Comparison of ENCODE assay signal across 8 cellular contexts in the genomic region with DNA sequence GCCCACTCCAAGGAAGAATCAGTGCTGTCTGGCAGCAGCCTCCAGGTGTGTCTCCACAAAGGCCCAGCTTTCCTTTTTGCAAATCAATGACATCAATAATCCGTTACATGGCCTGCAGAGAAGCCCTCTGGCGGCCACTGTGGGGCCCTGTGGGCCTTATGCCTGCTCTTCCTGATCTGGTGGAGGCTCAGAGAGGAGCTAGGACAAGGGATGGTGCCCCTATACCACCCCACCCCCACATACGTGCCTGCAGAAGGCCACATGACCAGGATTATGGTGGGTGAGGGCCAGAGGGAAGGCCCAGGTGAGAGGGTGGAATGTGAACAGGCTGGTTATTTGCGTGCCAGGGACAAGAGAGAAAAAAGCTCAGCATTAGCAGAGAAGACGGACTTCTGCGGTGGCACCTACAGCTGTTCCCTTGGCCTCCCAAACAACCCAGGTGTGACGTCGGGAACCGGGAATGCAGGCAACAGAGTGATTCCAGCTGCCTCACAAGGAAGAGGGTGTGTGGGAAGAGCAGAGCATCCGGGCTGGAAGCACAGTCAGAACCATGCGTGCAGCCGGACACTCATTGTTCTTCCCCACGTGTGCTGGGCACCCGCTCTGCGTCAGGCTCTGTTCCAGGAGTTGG. TPM values are rescaled to one million over a fixed set of nuclear protein-coding genes. Genes with fewer than 3 reads are reported as not detected.
DNase-seq lines count a peak whose midpoint lies in the region; ATAC-seq and TF ChIP-seq lines count a peak whose summit lies in the region.

No MANE protein-coding gene starts in this region.

- ATAC-seq in GM21423 (IDR thresholded peaks at IDR 0.05; ENCODE audit: unreplicated experiment) (no peak), GM21576 (IDR thresholded peaks at IDR 0.05; ENCODE audit: unreplicated experiment) (no peak)

- TF ChIP-seq CTCF in endothelial cell (IDR thresholded peaks at IDR 0.05; ENCODE audit: unreplicated experiment) (no peak), progenitor cell of endocrine pancreas (IDR thresholded peaks at IDR 0.05; ENCODE audit: unreplicated experiment) (peak; percentile 84)

- DNase-seq in NCI-H1417 (lab: John Stamatoyannopoulos, UW) (peak in 2 of 3 experiments; percentile 12 to 24), NCI-H1417 treated with DMSO at 0.1 percent for 48 hours (lab: John Stamatoyannopoulos, UW) (no peak), NCI-H69 (lab: John Stamatoyannopoulos, UW) (peak; percentile 49), endothelial cell (ENCODE audit: low spot score) (peak; percentile 62), progenitor cell of endocrine pancreas (ENCODE audit: low spot score, unreplicated experiment) (peak; percentile 44)
- DNase-seq in activated naive CD4-positive, alpha-beta T cell treated with anti-CD3 and anti-CD28 coated beads, Interleukin-2, amount 10 ng/mL, durations not matched to agents 7 days and 5 days, result no peak

- H3K36me3 Mint-ChIP-seq in endothelial cell (ENCODE audit: low read depth, unreplicated experiment) (no peaks in the 10 kb centered on the region), progenitor cell of endocrine pancreas (ENCODE audit: insufficient read depth) (no peaks in the 10 kb centered on the region)
- H3K36me3 Mint-ChIP-seq in activated naive CD4-positive, alpha-beta T cell treated with anti-CD3 and anti-CD28 coated beads, Interleukin-2, amount 10 ng/mL, durations not matched to agents 7 days and 5 days, result no peaks in the 10 kb centered on the region

- peaks cover 2% of the 10 kb centered on the region for H3K4me1 Mint-ChIP-seq in endothelial cell (ENCODE audit: unreplicated experiment)
- H3K4me1 Mint-ChIP-seq in progenitor cell of endocrine pancreas (ENCODE audit: low read depth), result peaks cover 7% of the 10 kb centered on the region
- no peaks in the 10 kb centered on the region for H3K4me1 Mint-ChIP-seq in activated naive CD4-positive, alpha-beta T cell treated with anti-CD3 and anti-CD28 coated beads, Interleukin-2, amount 10 ng/mL, durations not matched to agents 7 days and 5 days

- H3K27ac Mint-ChIP-seq in endothelial cell (ENCODE audit: unreplicated experiment) (no peak overlapping the region), progenitor cell of endocrine pancreas (peak overlapping the region; percentile 91)
- H3K27ac Mint-ChIP-seq in activated naive CD4-positive, alpha-beta T cell treated with anti-CD3 and anti-CD28 coated beads, Interleukin-2, amount 10 ng/mL, durations not matched to agents 7 days and 5 days, result no peak overlapping the region

- H3K27me3 Mint-ChIP-seq in endothelial cell (ENCODE audit: unreplicated experiment) (no peaks in the 10 kb centered on the region), progenitor cell of endocrine pancreas (peaks cover 3% of the 10 kb centered on the region)
- peaks cover 22% of the 10 kb centered on the region for H3K27me3 Mint-ChIP-seq in activated naive CD4-positive, alpha-beta T cell treated with anti-CD3 and anti-CD28 coated beads, Interleukin-2, amount 10 ng/mL, durations not matched to agents 7 days and 5 days

- CTCF ChIA-PET in activated naive CD4-positive, alpha-beta T cell treated with anti-CD3 and anti-CD28 coated beads, Interleukin-2, amount 10 ng/mL, durations not matched to agents 7 days and 5 days (lab: Charles Lee), result interaction anchor here (0.6 to 1.4 kb wide), 3 partner anchors 9 to 41 kb away, joined by 3 to 6 read pairs (median 3); partner anchors contain the start of gene GAA

- H3K4me3 Mint-ChIP-seq in endothelial cell (ENCODE audit: unreplicated experiment) (no peak overlapping the region), progenitor cell of endocrine pancreas (ENCODE audit: low read depth) (no peak overlapping the region)
- no peak overlapping the region for H3K4me3 Mint-ChIP-seq in activated naive CD4-positive, alpha-beta T cell treated with anti-CD3 and anti-CD28 coated beads, Interleukin-2, amount 10 ng/mL, durations not matched to agents 7 days and 5 days

- H3K9me3 Mint-ChIP-seq in endothelial cell (ENCODE audit: unreplicated experiment) (no peaks in the 10 kb centered on the region), progenitor cell of endocrine pancreas (ENCODE audit: low read depth) (no peaks in the 10 kb centered on the region)
- H3K9me3 Mint-ChIP-seq in activated naive CD4-positive, alpha-beta T cell treated with anti-CD3 and anti-CD28 coated beads, Interleukin-2, amount 10 ng/mL, durations not matched to agents 7 days and 5 days, result no peaks in the 10 kb centered on the region

RNA-seq across cellular contexts. Expression of gene EIF4A3, which starts 22.5 kb away (rescaled TPM):
- total RNA-seq in endothelial cell (ENCODE audit: unreplicated experiment), result 76.6 TPM
- 83.6 and 86.8 TPM in 2 replicates for total RNA-seq in progenitor cell of endocrine pancreas

RNA-seq across cellular contexts. Expression of gene GAA, which starts 23.1 kb away (rescaled TPM):
- total RNA-seq in endothelial cell (ENCODE audit: unreplicated experiment), result 93.0 TPM
- 37.9 and 41.1 TPM in 2 replicates for total RNA-seq in progenitor cell of endocrine pancreas

RNA-seq across cellular contexts. Expression of gene CARD14, which starts 45.4 kb away (rescaled TPM):
- total RNA-seq in endothelial cell (ENCODE audit: unreplicated experiment), result 0.64 TPM
- total RNA-seq in progenitor cell of endocrine pancreas, result 0.36 TPM in 1 of 2 replicates, not detected in the other

Comparison
In these comparisons a context has a peak if more than half of its experiments do, and no peak if none do; other contexts are left out.
1. DNase-seq: peak in NCI-H1417 (2 of 3), NCI-H69 (single experiment), endothelial cell (single experiment) and progenitor cell of endocrine pancreas (single experiment); none in NCI-H1417 treated with DMSO at 0.1 percent for 48 hours (single experiment) and activated naive CD4-positive, alpha-beta T cell treated with anti-CD3 and anti-CD28 coated beads, Interleukin-2, amount 10 ng/mL, durations not matched to agents 7 days and 5 days (single experiment).